In genomic region chr1:151145158-151146071, GRCh38 we compare ENCODE assay signal across 1 cellular context.
TF ChIP-seq lines count a peak whose summit lies in the region.

No MANE protein-coding gene starts in this region.

TF ChIP-seq in GM23338, 12 proteins besides CTCF, POLR2A, EP300 and RAD21 (continued from another document):
- TF ChIP-seq ZNF462 (CRISPR knock-in tag; IDR thresholded peaks at IDR 0.05) (no peak), EZH2 (IDR thresholded peaks at IDR 0.05; ENCODE audit: low read depth, unreplicated experiment) (no peak), NANOG (IDR thresholded peaks at IDR 0.05; ENCODE audit: borderline replicate concordance) (no peak), EZH2phosphoT487 (IDR thresholded peaks at IDR 0.05; ENCODE audit: unreplicated experiment) (no peak), ZNF331 (CRISPR knock-in tag; IDR thresholded peaks at IDR 0.05; ENCODE audit: low read depth) (no peak), JUNB (IDR thresholded peaks at IDR 0.05; ENCODE audit: unreplicated experiment) (no peak), REST (IDR thresholded peaks at IDR 0.05; ENCODE audit: unreplicated experiment) (no peak), ETS1 (IDR thresholded peaks at IDR 0.05) (no peak), POLR2AphosphoS5 (IDR thresholded peaks at IDR 0.05; ENCODE audit: low read depth) (no peak), CREB1 (CRISPR knock-in tag; IDR thresholded peaks at IDR 0.05; ENCODE audit: low read depth) (no peak), STAT1 (IDR thresholded peaks at IDR 0.05; ENCODE audit: unreplicated experiment) (no peak)
